ENCODE assay signal across 24 cellular contexts in the genomic region with DNA sequence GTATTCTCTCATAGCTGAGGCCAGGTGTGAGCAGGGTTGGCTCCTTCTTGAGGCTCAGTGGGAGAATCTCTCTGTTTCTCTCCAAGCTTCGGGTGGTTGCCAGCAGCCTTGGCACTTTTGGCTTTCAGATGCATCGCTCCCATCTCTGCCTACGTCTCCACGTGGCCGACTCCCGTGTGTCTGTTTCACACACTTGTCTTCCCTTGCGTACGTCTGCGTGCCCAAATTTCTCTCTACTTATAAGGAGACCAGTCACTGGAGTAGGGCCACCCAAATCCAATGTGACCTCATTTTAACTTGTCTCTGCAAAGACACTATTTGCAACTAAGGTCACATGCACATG. TPM values are rescaled to one million over a fixed set of nuclear protein-coding genes. Genes with fewer than 3 reads are reported as not detected.
"Had no signal": no experiment of that assay in that cellular context is flagged by ENCODE, and none has a peak within 500 bp of the region (broad histone marks: within the 10 kb centered on the region; RNA-seq: fewer than 3 reads in every experiment).

No MANE protein-coding gene starts in this region.

- DNase-seq: activated CD4-positive, alpha-beta T cell treated with anti-CD3 and anti-CD28 coated beads, Interleukin-2, amount 10 ng/mL, durations not matched to agents 7 days and 5 days; activated CD8-positive, alpha-beta memory T cell treated with anti-CD3 and anti-CD28 coated beads, Interleukin-2, amount 50 U/mL, for 4 hours; activated CD8-positive, alpha-beta T cell treated with anti-CD3 and anti-CD28 coated beads, Interleukin-2, amount 10 ng/mL, durations not matched to agents 7 days and 5 days; activated effector memory CD4-positive, alpha-beta T cell treated with Interleukin-2 at 50 U/mL for 16 hours; activated naive CD4-positive, alpha-beta T cell treated with anti-CD3 and anti-CD28 coated beads, Interleukin-2, amount 50 U/mL, for 16 hours; activated T-cell treated with anti-CD3 and anti-CD28 coated beads, Interleukin-2, amount 50 U/mL, for 48 hours; dermis blood vessel endothelial cell; foreskin fibroblast; hypothalamus; left ventricle myocardium inferior; mammary epithelial cell; naive B cell; ovary; spleen; stimulated activated CD4-positive, alpha-beta T cell treated with anti-CD3 and anti-CD28 coated beads, Interleukin-4, amount 100 ng/mL, for 4 hours; T-helper 1 cell; T1000; thyroid gland had no signal

- H3K27ac Mint-ChIP-seq: activated CD8-positive, alpha-beta T cell treated with anti-CD3 and anti-CD28 coated beads, Interleukin-2, amount 10 ng/mL, durations not matched to agents 7 days and 5 days; stimulated activated memory B cell treated with anti-CD40 and anti-IgM and Interleukin-4, amounts not matched to agents 10 μg/mL and 1 μg/mL and 100 μg/mL, for 72 hours had no signal

- H3K4me2 ChIP-seq: SK-N-SH had no signal

- H3K4me3 ChIP-seq: left ventricle myocardium inferior, ovary, sigmoid colon, spleen, thyroid gland had no signal

- H3K9me3 Mint-ChIP-seq: activated CD4-positive, alpha-beta T cell treated with anti-CD3 and anti-CD28 coated beads, Interleukin-2, amount 10 ng/mL, durations not matched to agents 7 days and 5 days; naive B cell; stimulated activated memory B cell treated with anti-CD40 and anti-IgM and Interleukin-4, amounts not matched to agents 10 μg/mL and 1 μg/mL and 100 μg/mL, for 72 hours had no signal

- H3K27me3 Mint-ChIP-seq: activated CD4-positive, alpha-beta T cell treated with anti-CD3 and anti-CD28 coated beads, Interleukin-2, amount 10 ng/mL, durations not matched to agents 7 days and 5 days; stimulated activated memory B cell treated with anti-CD40 and anti-IgM and Interleukin-4, amounts not matched to agents 10 μg/mL and 1 μg/mL and 100 μg/mL, for 72 hours had no signal

- ATAC-seq: activated CD4-positive, CD25-positive, alpha-beta regulatory T cell treated with anti-CD3 and anti-CD28 coated beads, Interleukin-2, amount 50 U/mL, for 24 hours; activated CD8-positive, alpha-beta T cell treated with anti-CD3 and anti-CD28 coated beads, Interleukin-2, amount 10 ng/mL, durations not matched to agents 7 days and 5 days; stimulated activated memory B cell treated with anti-CD40 and anti-IgM and Interleukin-4, amounts not matched to agents 10 μg/mL and 1 μg/mL and 100 μg/mL, for 72 hours had no signal

- H3K36me3 ChIP-seq: ovary had no signal

- H3K9me3 ChIP-seq: left ventricle myocardium inferior, ovary, sigmoid colon, SK-N-SH, spleen, thyroid gland had no signal

- H3K4me1 Mint-ChIP-seq: activated CD4-positive, alpha-beta T cell treated with anti-CD3 and anti-CD28 coated beads, Interleukin-2, amount 10 ng/mL, durations not matched to agents 7 days and 5 days had no signal

- H3K27ac ChIP-seq: epithelial cell of prostate, left ventricle myocardium inferior, ovary, sigmoid colon, spleen, thyroid gland had no signal

- H3K9ac ChIP-seq: SK-N-SH had no signal

- H3K27me3 ChIP-seq: ovary, sigmoid colon, spleen, thyroid gland had no signal

- H3K4me3 Mint-ChIP-seq: activated CD4-positive, alpha-beta T cell treated with anti-CD3 and anti-CD28 coated beads, Interleukin-2, amount 10 ng/mL, durations not matched to agents 7 days and 5 days; activated CD8-positive, alpha-beta T cell treated with anti-CD3 and anti-CD28 coated beads, Interleukin-2, amount 10 ng/mL, durations not matched to agents 7 days and 5 days; naive B cell; stimulated activated memory B cell treated with anti-CD40 and anti-IgM and Interleukin-4, amounts not matched to agents 10 μg/mL and 1 μg/mL and 100 μg/mL, for 72 hours had no signal

RNA-seq across cellular contexts. Expression of gene LRRC46, which starts 24.6 kb away (rescaled TPM):
- total RNA-seq: dermis blood vessel endothelial cell, mononuclear cell had no signal

RNA-seq across cellular contexts. Expression of gene SP6, which starts 44.1 kb away (rescaled TPM):
- total RNA-seq: activated CD4-positive, alpha-beta T cell treated with anti-CD3 and anti-CD28 coated beads, Interleukin-2, amount 10 ng/mL, durations not matched to agents 7 days and 5 days had no signal
